ENCODE assay signal across 2 cellular contexts in the genomic region with DNA sequence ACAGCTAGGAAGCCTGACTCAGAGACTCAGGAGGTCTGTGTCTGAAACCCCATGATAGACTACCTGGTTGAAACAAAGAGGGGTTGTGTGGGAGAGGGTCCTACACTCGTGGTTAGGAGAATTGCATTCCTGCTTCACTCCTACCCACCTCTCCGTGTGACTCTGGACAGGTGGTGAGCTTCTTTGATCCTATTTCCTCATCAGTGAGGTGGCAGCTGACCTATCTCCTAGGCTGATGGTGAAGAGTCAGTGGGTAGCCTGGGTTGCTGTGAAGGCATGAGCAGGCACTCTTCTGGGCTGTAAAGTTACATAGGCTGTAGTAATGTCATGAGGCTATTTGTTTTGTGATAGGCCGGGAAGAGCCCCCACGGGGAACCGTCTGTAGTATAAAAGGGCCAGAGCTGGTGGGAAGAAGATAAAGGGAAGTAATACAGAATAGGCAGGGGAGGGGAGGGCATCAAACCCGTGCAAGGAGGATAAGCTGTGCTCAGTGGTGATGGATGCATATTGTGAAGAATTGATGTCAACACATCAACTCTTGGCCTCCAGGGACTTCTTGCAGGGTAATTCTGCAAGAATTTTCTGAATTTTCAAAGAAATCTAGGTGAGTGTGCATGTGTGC.
TF ChIP-seq lines count a peak whose summit lies in the region.

No MANE protein-coding gene starts in this region.

TF ChIP-seq in K562, 482 proteins besides CTCF, POLR2A, EP300 and RAD21:
- TF ChIP-seq CBFA2T3 (IDR thresholded peaks at IDR 0.05): peak; percentile 16
- TF ChIP-seq, protein P1, sequence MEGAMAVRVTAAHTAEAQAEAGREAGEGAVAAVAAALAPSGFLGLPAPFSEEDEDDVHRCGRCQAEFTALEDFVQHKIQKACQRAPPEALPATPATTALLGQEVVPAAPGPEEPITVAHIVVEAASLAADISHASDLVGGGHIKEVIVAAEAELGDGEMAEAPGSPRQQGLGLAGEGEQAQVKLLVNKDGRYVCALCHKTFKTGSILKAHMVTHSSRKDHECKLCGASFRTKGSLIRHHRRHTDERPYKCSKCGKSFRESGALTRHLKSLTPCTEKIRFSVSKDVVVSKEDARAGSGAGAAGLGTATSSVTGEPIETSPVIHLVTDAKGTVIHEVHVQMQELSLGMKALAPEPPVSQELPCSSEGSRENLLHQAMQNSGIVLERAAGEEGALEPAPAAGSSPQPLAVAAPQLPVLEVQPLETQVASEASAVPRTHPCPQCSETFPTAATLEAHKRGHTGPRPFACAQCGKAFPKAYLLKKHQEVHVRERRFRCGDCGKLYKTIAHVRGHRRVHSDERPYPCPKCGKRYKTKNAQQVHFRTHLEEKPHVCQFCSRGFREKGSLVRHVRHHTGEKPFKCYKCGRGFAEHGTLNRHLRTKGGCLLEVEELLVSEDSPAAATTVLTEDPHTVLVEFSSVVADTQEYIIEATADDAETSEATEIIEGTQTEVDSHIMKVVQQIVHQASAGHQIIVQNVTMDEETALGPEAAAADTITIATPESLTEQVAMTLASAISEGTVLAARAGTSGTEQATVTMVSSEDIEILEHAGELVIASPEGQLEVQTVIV (CRISPR knock-in tag; IDR thresholded peaks at IDR 0.05; ENCODE audit: borderline replicate concordance): no peak

TF ChIP-seq in GM12891, 5 proteins besides CTCF, POLR2A, EP300 and RAD21:
- TF ChIP-seq PAX5 (IDR thresholded peaks at IDR 0.05; ENCODE audit: insufficient read depth, low read length, severe bottlenecking) (no peak), SPI1 (IDR thresholded peaks at IDR 0.05; ENCODE audit: low read depth, low read length) (no peak), TAF1 (IDR thresholded peaks at IDR 0.05; ENCODE audit: low read depth, low read length) (no peak), POU2F2 (IDR thresholded peaks at IDR 0.05; ENCODE audit: low read depth, low read length) (no peak), POLR2AphosphoS5 (IDR thresholded peaks at IDR 0.05; ENCODE audit: low read depth, low read length) (no peak)
